ENCODE assay signal across 8 cellular contexts in genomic region chr1:150995896-150996295, GRCh38. TPM values are rescaled to one million over a fixed set of nuclear protein-coding genes. Genes with fewer than 3 reads are reported as not detected.
DNase-seq lines count a peak whose midpoint lies in the region; ATAC-seq and TF ChIP-seq lines count a peak whose summit lies in the region.

No MANE protein-coding gene starts in this region.

- H3K4me1 ChIP-seq in fibroblast of lung (ENCODE audit: control insufficient read depth, extremely low read depth, insufficient read depth, low read length): no peaks in the 10 kb centered on the region
- peaks cover 18% of the 10 kb centered on the region for H3K4me1 ChIP-seq in osteoblast (ENCODE audit: insufficient read depth, low read length)

- no peak overlapping the region for H3K9ac ChIP-seq in fibroblast of lung (ENCODE audit: insufficient read depth, low read length)

- H3K27me3 ChIP-seq in fibroblast of lung (ENCODE audit: control insufficient read depth, insufficient read depth, low read length) (no peaks in the 10 kb centered on the region), osteoblast (ENCODE audit: insufficient read depth, low read length) (no peaks in the 10 kb centered on the region)

- ATAC-seq in GM18502 (IDR thresholded peaks at IDR 0.05; ENCODE audit: poor library complexity, unreplicated experiment) (no peak), GM18858 (IDR thresholded peaks at IDR 0.05; ENCODE audit: unreplicated experiment) (no peak)

- H3K4me3 ChIP-seq in fibroblast of lung (replicated peaks in 1 of 4; ENCODE audit: control extremely low read depth in 1 of 4, insufficient read depth in 1 of 4, low read depth in 3 of 4, low read length in 4 of 4) (no peak overlapping the region), osteoblast (ENCODE audit: insufficient read depth, low read length) (no peak overlapping the region)

- H4K20me1 ChIP-seq in fibroblast of lung (ENCODE audit: control insufficient read depth, extremely low read depth, insufficient read depth, low read length) (no peaks in the 10 kb centered on the region), osteoblast (ENCODE audit: insufficient read depth, low read length) (no peaks in the 10 kb centered on the region)

- no peaks in the 10 kb centered on the region for H3K79me2 ChIP-seq in fibroblast of lung (ENCODE audit: control insufficient read depth, insufficient read depth, low read length)
- H3K79me2 ChIP-seq in osteoblast (ENCODE audit: insufficient read depth, low read length): no peaks in the 10 kb centered on the region

- no peaks in the 10 kb centered on the region for H3K9me3 ChIP-seq in fibroblast of lung (ENCODE audit: control insufficient read depth, insufficient read depth, low read depth, low read length)
- H3K9me3 ChIP-seq in osteoblast (ENCODE audit: low read depth, low read length): no peaks in the 10 kb centered on the region

- TF ChIP-seq CTCF in fibroblast of lung (conservative IDR thresholded peaks at IDR 0.05 in 1 of 2, IDR thresholded peaks at IDR 0.05 in 1 of 2; ENCODE audit: low read depth in 1 of 2, low read length in 2 of 2): peak; percentile 53 to 69
- TF ChIP-seq CTCF in osteoblast (IDR thresholded peaks at IDR 0.05; ENCODE audit: extremely low read depth, low read depth, low read length): peak; percentile 75

- peak overlapping the region; percentile 55 for H2AFZ ChIP-seq in fibroblast of lung (ENCODE audit: low read length)
- H2AFZ ChIP-seq in osteoblast (ENCODE audit: low read length): no peak overlapping the region

- no peak overlapping the region for H3K4me2 ChIP-seq in fibroblast of lung (ENCODE audit: extremely low read depth, insufficient read depth, low read length)
- H3K4me2 ChIP-seq in osteoblast (ENCODE audit: insufficient read depth, low read length): peak overlapping the region; percentile 52

- H3K27ac ChIP-seq in fibroblast of lung (ENCODE audit: insufficient read depth, low read length) (no peak overlapping the region), osteoblast (ENCODE audit: low read depth, low read length) (no peak overlapping the region)

- peaks cover 2% of the 10 kb centered on the region for H3K36me3 ChIP-seq in fibroblast of lung (ENCODE audit: control insufficient read depth, insufficient read depth, low read length)
- peaks cover 3% of the 10 kb centered on the region for H3K36me3 ChIP-seq in osteoblast (ENCODE audit: insufficient read depth, low read length)

- DNase-seq in stimulated activated CD4-positive, alpha-beta T cell treated with anti-CD3 and anti-CD28 coated beads, Interleukin-1b, Interleukin-23, amount 100 ng/mL, for 48 hours: peak; percentile 17
- no peak for DNase-seq in stimulated activated CD4-positive, alpha-beta T cell treated with anti-CD3 and anti-CD28 coated beads, Interleukin-4, amount 100 ng/mL, for 1 hour
- DNase-seq in T-helper 2 cell (peak in 3 of 5 experiments; percentile 13 to 26 (median 21)), fibroblast of lung (ENCODE audit: low read depth in 2 of 2) (peak in 1 of 2 donors; percentile 49), osteoblast (ENCODE audit: insufficient read length, low spot score, missing footprints) (no peak), SIG-M5 treated with dmso at 0.1 percent for 504 hours (lab: John Stamatoyannopoulos, UW; ENCODE audit: unreplicated experiment) (no peak)

RNA-seq across cellular contexts. Expression of gene MINDY1, which starts 10.8 kb away (rescaled TPM):
- total RNA-seq in fibroblast of lung (9.2 and 17.3 TPM in 2 replicates), osteoblast (17.1 and 18.1 TPM in 2 replicates)
- 10.1 and 11.7 TPM in 2 replicates for polyA plus RNA-seq in fibroblast of lung
- polyA plus RNA-seq in fibroblast of lung (2012): 10.4 and 14.0 TPM in 2 replicates
- polyA minus RNA-seq in fibroblast of lung (ENCODE audit: low replicate concordance): 38.7 and 54.7 TPM in 2 replicates

RNA-seq across cellular contexts. Expression of gene PRUNE1, which starts 12.4 kb away (rescaled TPM):
- total RNA-seq in fibroblast of lung (6.3 and 7.2 TPM in 2 replicates), osteoblast (8.3 and 11.6 TPM in 2 replicates)
- polyA plus RNA-seq in fibroblast of lung: 11.8 and 16.6 TPM in 2 replicates
- polyA plus RNA-seq in fibroblast of lung (2012): 5.9 and 8.2 TPM in 2 replicates
- polyA minus RNA-seq in fibroblast of lung (ENCODE audit: low replicate concordance): 9.5 and 11.0 TPM in 2 replicates

RNA-seq across cellular contexts. Expression of gene ANXA9, which starts 13.8 kb away (rescaled TPM):
- total RNA-seq in fibroblast of lung (under 0.01 and 0.33 TPM in 2 replicates), osteoblast (under 0.01 TPM in 2 replicates)
- 0.03 and 0.07 TPM in 2 replicates for polyA plus RNA-seq in fibroblast of lung
- polyA plus RNA-seq in fibroblast of lung (2012): 0.53 and 0.71 TPM in 2 replicates
- 0.75 TPM in 1 of 2 replicates, not detected in the other for polyA minus RNA-seq in fibroblast of lung (ENCODE audit: low replicate concordance)

RNA-seq across cellular contexts. Expression of gene CERS2, which starts 21.3 kb away (rescaled TPM):
- total RNA-seq in fibroblast of lung (138 and 190 TPM in 2 replicates), osteoblast (159 and 164 TPM in 2 replicates)
- polyA plus RNA-seq in fibroblast of lung: 201 and 254 TPM in 2 replicates
- 132 and 153 TPM in 2 replicates for polyA plus RNA-seq in fibroblast of lung (2012)
- polyA minus RNA-seq in fibroblast of lung (ENCODE audit: low replicate concordance): 215 and 258 TPM in 2 replicates

RNA-seq across cellular contexts. Expression of gene BNIPL, which starts 40.5 kb away (rescaled TPM):
- total RNA-seq in fibroblast of lung (under 0.01 and 0.33 TPM in 2 replicates), osteoblast (under 0.01 and 1.2 TPM in 2 replicates)
- polyA plus RNA-seq in fibroblast of lung: 0.07 and 0.10 TPM in 2 replicates
- 0.17 TPM in 1 of 2 replicates, not detected in the other for polyA plus RNA-seq in fibroblast of lung (2012)
- polyA minus RNA-seq in fibroblast of lung (ENCODE audit: low replicate concordance): not detected in 2 replicates

Comparison
In these comparisons a context has a peak if more than half of its experiments do, and no peak if none do; other contexts are left out.
1. DNase-seq: peak in stimulated activated CD4-positive, alpha-beta T cell treated with anti-CD3 and anti-CD28 coated beads, Interleukin-1b, Interleukin-23, amount 100 ng/mL, for 48 hours (single experiment) and T-helper 2 cell (3 of 5); none in stimulated activated CD4-positive, alpha-beta T cell treated with anti-CD3 and anti-CD28 coated beads, Interleukin-4, amount 100 ng/mL, for 1 hour (single experiment), osteoblast (single experiment) and SIG-M5 treated with dmso at 0.1 percent for 504 hours (single experiment).